ENCODE assay signal across 35 cellular contexts in the genomic region with DNA sequence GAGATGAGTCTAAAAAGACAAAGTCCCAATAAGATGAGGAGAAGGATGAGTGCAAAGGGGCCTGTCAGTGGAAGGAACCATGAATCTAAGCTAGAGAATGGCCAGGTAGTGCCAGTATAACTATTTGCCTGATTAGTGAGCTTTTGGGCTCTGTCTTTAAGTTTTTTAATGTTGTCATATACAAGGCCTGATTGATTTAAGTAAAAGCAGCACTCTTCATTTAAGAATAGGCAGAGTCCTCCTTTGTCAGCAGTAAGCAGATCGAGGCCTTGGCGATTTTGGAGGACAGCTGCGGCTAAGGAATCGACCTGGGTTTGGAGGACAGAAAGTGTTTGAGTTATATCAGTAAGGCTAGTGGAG.
"Had no signal": no experiment of that assay in that cellular context is flagged by ENCODE, and none has a peak within 500 bp of the region (broad histone marks: within the 10 kb centered on the region; RNA-seq: fewer than 3 reads in every experiment).

No MANE protein-coding gene starts in this region.

- H3K27ac Mint-ChIP-seq: activated CD8-positive, alpha-beta T cell treated with anti-CD3 and anti-CD28 coated beads for 36 hours; activated naive CD4-positive, alpha-beta T cell treated with anti-CD3 and anti-CD28 coated beads, Interleukin-2, amount 50 U/mL, for 24 hours; activated naive CD8-positive, alpha-beta T cell treated with anti-CD3 and anti-CD28 coated beads, Interleukin-2, amount 10 ng/mL, durations not matched to agents 7 days and 5 days; activated T-cell treated with anti-CD3 and anti-CD28 coated beads, Interleukin-2, amount 50 U/mL, for 72 hours; activated T-helper 17 cell treated with anti-CD3 and anti-CD28 coated beads, Interleukin-2, amount 50 U/mL, for 72 hours; brain had no signal

- H3K36me3 ChIP-seq: Peyer's patch, SJSA1, WERI-Rb-1 had no signal

- ATAC-seq: activated CD8-positive, alpha-beta T cell treated with anti-CD3 and anti-CD28 coated beads for 36 hours; activated T-cell treated with anti-CD3 and anti-CD28 coated beads, Interleukin-2, amount 50 U/mL, for 72 hours; activated T-helper 17 cell treated with anti-CD3 and anti-CD28 coated beads, Interleukin-2, amount 50 U/mL, for 72 hours; PC-3 had no signal

- H3K27me3 ChIP-seq: Peyer's patch, SJSA1 had no signal

- H3K4me1 Mint-ChIP-seq: activated naive CD4-positive, alpha-beta T cell treated with anti-CD3 and anti-CD28 coated beads, Interleukin-2, amount 50 U/mL, for 24 hours; activated naive CD8-positive, alpha-beta T cell treated with anti-CD3 and anti-CD28 coated beads, Interleukin-2, amount 10 ng/mL, durations not matched to agents 7 days and 5 days; activated T-helper 17 cell treated with anti-CD3 and anti-CD28 coated beads, Interleukin-2, amount 50 U/mL, for 72 hours; brain had no signal

- H3K9me3 ChIP-seq: SJSA1, SK-N-SH had no signal

- H3K4me3 ChIP-seq: Peyer's patch, SJSA1 had no signal

- H3K9ac ChIP-seq: SK-N-SH had no signal

- DNase-seq: activated CD4-positive, alpha-beta T cell treated with anti-CD3 and anti-CD28 coated beads for 1 hour; activated CD4-positive, alpha-beta T cell treated with anti-CD3 and anti-CD28 coated beads for 48 hours; activated CD4-positive, CD25-positive, alpha-beta regulatory T cell; activated CD8-positive, alpha-beta T cell treated with anti-CD3 and anti-CD28 coated beads for 36 hours; activated effector memory CD4-positive, alpha-beta T cell treated with anti-CD3 and anti-CD28 coated beads, Interleukin-2, amount 50 U/mL, for 16 hours; activated naive CD4-positive, alpha-beta T cell; activated naive CD8-positive, alpha-beta T cell treated with anti-CD3 and anti-CD28 coated beads, Interleukin-2, amount 10 ng/mL, durations not matched to agents 7 days and 5 days; activated T-cell treated with anti-CD3 and anti-CD28 coated beads, Interleukin-2, amount 50 U/mL, for 1 hour; activated T-cell treated with anti-CD3 and anti-CD28 coated beads, Interleukin-2, amount 50 U/mL, for 72 hours; amygdala; caudate nucleus; cerebellar nuclear complex; cortex of kidney; NCI-H1105; NCI-H1417 treated with DMSO at 0.1 percent for 48 hours; NCI-H187 treated with DMSO at 0.1 percent for 48 hours; NCI-H2081; NCI-H2171 treated with DMSO at 0.1 percent for 48 hours; NCI-H2227 treated with DMSO at 0.1 percent for 48 hours; NCI-H446; NCI-H524; NCI-H69; Peyer's patch; RPMI8226; SHP77 treated with DMSO at 0.1 percent for 48 hours; SK-N-SH; T-helper 1 cell; T-helper 2 cell; T-helper 9 cell; WERI-Rb-1 had no signal

- H3K4me2 ChIP-seq: SK-N-SH had no signal

- H3K4me3 Mint-ChIP-seq: activated CD8-positive, alpha-beta T cell treated with anti-CD3 and anti-CD28 coated beads for 36 hours; activated naive CD4-positive, alpha-beta T cell treated with anti-CD3 and anti-CD28 coated beads, Interleukin-2, amount 50 U/mL, for 24 hours; activated naive CD8-positive, alpha-beta T cell treated with anti-CD3 and anti-CD28 coated beads, Interleukin-2, amount 10 ng/mL, durations not matched to agents 7 days and 5 days; activated T-cell treated with anti-CD3 and anti-CD28 coated beads, Interleukin-2, amount 50 U/mL, for 72 hours; activated T-helper 17 cell treated with anti-CD3 and anti-CD28 coated beads, Interleukin-2, amount 50 U/mL, for 72 hours; brain had no signal

- H3K27me3 Mint-ChIP-seq: activated CD8-positive, alpha-beta T cell treated with anti-CD3 and anti-CD28 coated beads for 36 hours; activated naive CD4-positive, alpha-beta T cell treated with anti-CD3 and anti-CD28 coated beads, Interleukin-2, amount 50 U/mL, for 24 hours; activated naive CD8-positive, alpha-beta T cell treated with anti-CD3 and anti-CD28 coated beads, Interleukin-2, amount 10 ng/mL, durations not matched to agents 7 days and 5 days; activated T-helper 17 cell treated with anti-CD3 and anti-CD28 coated beads, Interleukin-2, amount 50 U/mL, for 72 hours; brain had no signal

- H3K9me3 Mint-ChIP-seq: activated CD8-positive, alpha-beta T cell treated with anti-CD3 and anti-CD28 coated beads for 36 hours; activated naive CD4-positive, alpha-beta T cell treated with anti-CD3 and anti-CD28 coated beads, Interleukin-2, amount 50 U/mL, for 24 hours; activated naive CD8-positive, alpha-beta T cell treated with anti-CD3 and anti-CD28 coated beads, Interleukin-2, amount 10 ng/mL, durations not matched to agents 7 days and 5 days; activated T-helper 17 cell treated with anti-CD3 and anti-CD28 coated beads, Interleukin-2, amount 50 U/mL, for 72 hours had no signal

- H3K36me3 Mint-ChIP-seq: activated naive CD4-positive, alpha-beta T cell treated with anti-CD3 and anti-CD28 coated beads, Interleukin-2, amount 50 U/mL, for 24 hours; activated naive CD8-positive, alpha-beta T cell treated with anti-CD3 and anti-CD28 coated beads, Interleukin-2, amount 10 ng/mL, durations not matched to agents 7 days and 5 days; brain had no signal

- H3K27ac ChIP-seq: Peyer's patch, WERI-Rb-1 had no signal

- H3K4me1 ChIP-seq: Peyer's patch, SJSA1 had no signal
